ENCODE assay signal across 1 cellular context in the genomic region with DNA sequence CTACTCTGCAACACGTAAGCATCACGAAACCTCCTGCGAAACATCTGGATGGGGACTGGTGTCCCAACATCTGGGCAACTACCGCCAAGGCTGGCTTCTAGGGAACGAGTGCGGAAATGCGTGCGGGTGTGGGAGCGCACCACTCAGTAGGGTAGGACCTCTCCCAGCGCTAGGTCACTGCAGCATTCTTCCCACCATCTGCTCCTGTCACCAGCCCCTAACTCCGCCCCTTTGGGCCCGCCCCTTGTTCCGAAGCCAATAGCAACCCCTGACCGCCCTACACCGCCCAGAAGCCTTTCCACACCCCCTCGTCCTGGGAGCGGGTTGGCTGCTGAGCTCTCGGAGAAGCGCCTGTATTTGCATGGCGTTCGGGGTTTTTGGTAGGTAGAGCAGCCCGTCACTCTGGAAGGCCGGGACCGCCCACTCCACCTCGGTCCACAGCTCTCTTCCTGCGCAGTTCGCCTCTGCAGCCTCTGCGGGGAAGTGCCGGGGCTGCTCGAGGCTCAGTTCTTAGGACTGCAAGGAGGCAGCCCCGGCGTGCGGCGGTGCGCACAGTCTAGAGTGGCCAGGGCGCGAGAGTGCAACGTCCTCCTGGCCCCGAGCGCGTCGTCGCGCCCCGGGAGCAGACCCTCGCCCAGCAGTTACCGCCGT.
TF ChIP-seq lines count a peak whose summit lies in the region.

TSS of gene HS3ST3B1 (plus strand) at position 454 of the 651 bp plus-strand sequence. CDS start 438 bp downstream, outside the sequence.

TF ChIP-seq in HepG2, 621 proteins besides CTCF, POLR2A, EP300 and RAD21 (continued from another document and continues in another):
- TF ChIP-seq STAT6 (CRISPR knock-in tag; IDR thresholded peaks at IDR 0.05; ENCODE audit: borderline replicate concordance) (peak; percentile 84; the same call in 1 of the 2 replicates), NCOA5 (CRISPR knock-in tag; IDR thresholded peaks at IDR 0.05) (no peak), ZNF724P (CRISPR knock-in tag; IDR thresholded peaks at IDR 0.05; ENCODE audit: borderline replicate concordance) (no peak), MEIS1 (CRISPR knock-in tag; IDR thresholded peaks at IDR 0.05; ENCODE audit: borderline replicate concordance) (peak; percentile 70; the same call in 1 of the 2 replicates), ZNF550 (CRISPR knock-in tag; IDR thresholded peaks at IDR 0.05; ENCODE audit: borderline replicate concordance) (no peak), GLMP (CRISPR knock-in tag; IDR thresholded peaks at IDR 0.05; ENCODE audit: borderline replicate concordance) (no peak), ZNF605 (CRISPR knock-in tag; IDR thresholded peaks at IDR 0.05) (peak; percentile 63; the same call in 1 of the 2 replicates), RXRB (CRISPR knock-in tag; IDR thresholded peaks at IDR 0.05; ENCODE audit: borderline replicate concordance) (0 out of 2 replicates have a peak, but pooled peaks have one; percentile 10), NR1H2 (CRISPR knock-in tag; IDR thresholded peaks at IDR 0.05; ENCODE audit: borderline replicate concordance, low read depth) (no peak; the same call in 1 of the 2 replicates), ZNF33A (CRISPR knock-in tag; IDR thresholded peaks at IDR 0.05; ENCODE audit: borderline replicate concordance) (no peak), ZNF256 (CRISPR knock-in tag; conservative IDR thresholded peaks at IDR 0.05) (no peak), SRY (CRISPR knock-in tag; IDR thresholded peaks at IDR 0.05) (peak; percentile 76), ATF4 (CRISPR knock-in tag; IDR thresholded peaks at IDR 0.05) (no peak), PHF20 (CRISPR knock-in tag; IDR thresholded peaks at IDR 0.05) (peak; percentile 48; the same call in 1 of the 2 replicates), TARDBP (CRISPR knock-in tag; IDR thresholded peaks at IDR 0.05) (peak; percentile 36), SNAPC4 (CRISPR knock-in tag; IDR thresholded peaks at IDR 0.05) (peak; percentile 84), HOXA5 (CRISPR knock-in tag; IDR thresholded peaks at IDR 0.05) (peak; percentile 80; the same call in 1 of the 2 replicates), ZNF564 (CRISPR knock-in tag; IDR thresholded peaks at IDR 0.05) (0 out of 2 replicates have a peak, but pooled peaks have one; percentile 48), XBP1 (CRISPR knock-in tag; IDR thresholded peaks at IDR 0.05) (no peak; the same call in 1 of the 2 replicates), ZNF496 (CRISPR knock-in tag; IDR thresholded peaks at IDR 0.05; ENCODE audit: insufficient replicate concordance) (no peak), E2F1 (CRISPR knock-in tag; IDR thresholded peaks at IDR 0.05) (peak; percentile 71; the same call in 1 of the 2 replicates), ZMAT3 (CRISPR knock-in tag; conservative IDR thresholded peaks at IDR 0.05) (peak; percentile 78), RBM39 (IDR thresholded peaks at IDR 0.05; ENCODE audit: low read depth, low read length, poor library complexity, severe bottlenecking) (peak; percentile 86), HOMEZ (CRISPR knock-in tag; IDR thresholded peaks at IDR 0.05; ENCODE audit: low read depth) (no peak; the same call in 1 of the 2 replicates), ZNF558 (CRISPR knock-in tag; IDR thresholded peaks at IDR 0.05; ENCODE audit: borderline replicate concordance) (peak; percentile 90; the same call in 1 of the 2 replicates), ZZZ3 (CRISPR knock-in tag; IDR thresholded peaks at IDR 0.05; ENCODE audit: borderline replicate concordance) (0 out of 2 replicates have a peak, but pooled peaks have one; percentile 3), NFE2L2 (IDR thresholded peaks at IDR 0.05; ENCODE audit: low read length) (no peak), ZC3H13 (CRISPR knock-in tag; IDR thresholded peaks at IDR 0.05) (no peak), ZSCAN20 (CRISPR knock-in tag; IDR thresholded peaks at IDR 0.05; ENCODE audit: borderline replicate concordance) (0 out of 2 replicates have a peak, but pooled peaks have one; percentile 30)
- TF ChIP-seq, protein P1, sequence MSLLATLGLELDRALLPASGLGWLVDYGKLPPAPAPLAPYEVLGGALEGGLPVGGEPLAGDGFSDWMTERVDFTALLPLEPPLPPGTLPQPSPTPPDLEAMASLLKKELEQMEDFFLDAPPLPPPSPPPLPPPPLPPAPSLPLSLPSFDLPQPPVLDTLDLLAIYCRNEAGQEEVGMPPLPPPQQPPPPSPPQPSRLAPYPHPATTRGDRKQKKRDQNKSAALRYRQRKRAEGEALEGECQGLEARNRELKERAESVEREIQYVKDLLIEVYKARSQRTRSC (CRISPR knock-in tag; IDR thresholded peaks at IDR 0.05; ENCODE audit: low read depth) = no peak
- TF ChIP-seq, protein P2, sequence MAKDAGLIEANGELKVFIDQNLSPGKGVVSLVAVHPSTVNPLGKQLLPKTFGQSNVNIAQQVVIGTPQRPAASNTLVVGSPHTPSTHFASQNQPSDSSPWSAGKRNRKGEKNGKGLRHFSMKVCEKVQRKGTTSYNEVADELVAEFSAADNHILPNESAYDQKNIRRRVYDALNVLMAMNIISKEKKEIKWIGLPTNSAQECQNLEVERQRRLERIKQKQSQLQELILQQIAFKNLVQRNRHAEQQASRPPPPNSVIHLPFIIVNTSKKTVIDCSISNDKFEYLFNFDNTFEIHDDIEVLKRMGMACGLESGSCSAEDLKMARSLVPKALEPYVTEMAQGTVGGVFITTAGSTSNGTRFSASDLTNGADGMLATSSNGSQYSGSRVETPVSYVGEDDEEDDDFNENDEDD (CRISPR knock-in tag; IDR thresholded peaks at IDR 0.05; ENCODE audit: borderline replicate concordance) = no peak; the same call in 1 of the 2 replicates
- TF ChIP-seq, protein P3, sequence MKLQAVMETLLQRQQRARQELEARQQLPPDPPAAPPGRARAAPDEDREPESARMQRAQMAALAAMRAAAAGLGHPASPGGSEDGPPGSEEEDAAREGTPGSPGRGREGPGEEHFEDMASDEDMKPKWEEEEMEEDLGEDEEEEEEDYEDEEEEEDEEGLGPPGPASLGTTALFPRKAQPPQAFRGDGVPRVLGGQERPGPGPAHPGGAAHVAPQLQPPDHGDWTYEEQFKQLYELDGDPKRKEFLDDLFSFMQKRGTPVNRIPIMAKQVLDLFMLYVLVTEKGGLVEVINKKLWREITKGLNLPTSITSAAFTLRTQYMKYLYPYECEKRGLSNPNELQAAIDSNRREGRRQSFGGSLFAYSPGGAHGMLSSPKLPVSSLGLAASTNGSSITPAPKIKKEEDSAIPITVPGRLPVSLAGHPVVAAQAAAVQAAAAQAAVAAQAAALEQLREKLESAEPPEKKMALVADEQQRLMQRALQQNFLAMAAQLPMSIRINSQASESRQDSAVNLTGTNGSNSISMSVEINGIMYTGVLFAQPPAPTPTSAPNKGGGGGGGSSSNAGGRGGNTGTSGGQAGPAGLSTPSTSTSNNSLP (IDR thresholded peaks at IDR 0.05; ENCODE audit: low read depth, low read length) = no peak
- TF ChIP-seq, protein P4, sequence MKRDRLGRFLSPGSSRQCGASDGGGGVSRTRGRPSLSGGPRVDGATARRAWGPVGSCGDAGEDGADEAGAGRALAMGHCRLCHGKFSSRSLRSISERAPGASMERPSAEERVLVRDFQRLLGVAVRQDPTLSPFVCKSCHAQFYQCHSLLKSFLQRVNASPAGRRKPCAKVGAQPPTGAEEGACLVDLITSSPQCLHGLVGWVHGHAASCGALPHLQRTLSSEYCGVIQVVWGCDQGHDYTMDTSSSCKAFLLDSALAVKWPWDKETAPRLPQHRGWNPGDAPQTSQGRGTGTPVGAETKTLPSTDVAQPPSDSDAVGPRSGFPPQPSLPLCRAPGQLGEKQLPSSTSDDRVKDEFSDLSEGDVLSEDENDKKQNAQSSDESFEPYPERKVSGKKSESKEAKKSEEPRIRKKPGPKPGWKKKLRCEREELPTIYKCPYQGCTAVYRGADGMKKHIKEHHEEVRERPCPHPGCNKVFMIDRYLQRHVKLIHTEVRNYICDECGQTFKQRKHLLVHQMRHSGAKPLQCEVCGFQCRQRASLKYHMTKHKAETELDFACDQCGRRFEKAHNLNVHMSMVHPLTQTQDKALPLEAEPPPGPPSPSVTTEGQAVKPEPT (CRISPR knock-in tag; IDR thresholded peaks at IDR 0.05; ENCODE audit: low read depth) = no peak
